Comparison of ENCODE assay signal across 2 cellular contexts in the genomic region with DNA sequence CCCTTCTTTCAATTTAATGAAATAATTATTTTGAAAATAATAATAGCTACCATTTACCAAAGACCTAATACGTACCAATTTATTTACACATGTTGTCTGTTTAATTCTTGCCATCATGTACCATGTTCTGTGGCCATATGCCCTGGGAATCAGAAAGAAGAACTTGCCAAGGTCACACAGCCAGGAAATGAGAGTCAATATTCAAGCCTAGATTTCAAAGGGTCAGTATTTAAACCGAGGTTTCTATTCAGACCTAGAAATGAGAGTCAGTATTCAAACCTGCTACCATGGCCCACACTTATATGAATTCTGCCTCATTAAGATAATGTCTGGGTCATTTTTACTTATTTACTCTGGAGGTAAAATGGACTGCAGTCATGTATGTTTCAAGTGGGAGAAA.
TF ChIP-seq lines count a peak whose summit lies in the region.

No MANE protein-coding gene starts in this region.

TF ChIP-seq in HepG2, 621 proteins besides CTCF, POLR2A, EP300 and RAD21 (continued from another document):
- TF ChIP-seq, protein P1, sequence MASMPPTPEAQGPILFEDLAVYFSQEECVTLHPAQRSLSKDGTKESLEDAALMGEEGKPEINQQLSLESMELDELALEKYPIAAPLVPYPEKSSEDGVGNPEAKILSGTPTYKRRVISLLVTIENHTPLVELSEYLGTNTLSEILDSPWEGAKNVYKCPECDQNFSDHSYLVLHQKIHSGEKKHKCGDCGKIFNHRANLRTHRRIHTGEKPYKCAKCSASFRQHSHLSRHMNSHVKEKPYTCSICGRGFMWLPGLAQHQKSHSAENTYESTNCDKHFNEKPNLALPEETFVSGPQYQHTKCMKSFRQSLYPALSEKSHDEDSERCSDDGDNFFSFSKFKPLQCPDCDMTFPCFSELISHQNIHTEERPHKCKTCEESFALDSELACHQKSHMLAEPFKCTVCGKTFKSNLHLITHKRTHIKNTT (CRISPR knock-in tag; IDR thresholded peaks at IDR 0.05) = no peak

TF ChIP-seq in GM23338, 12 proteins besides CTCF, POLR2A, EP300 and RAD21 (continued from another document):
- TF ChIP-seq, protein P2, sequence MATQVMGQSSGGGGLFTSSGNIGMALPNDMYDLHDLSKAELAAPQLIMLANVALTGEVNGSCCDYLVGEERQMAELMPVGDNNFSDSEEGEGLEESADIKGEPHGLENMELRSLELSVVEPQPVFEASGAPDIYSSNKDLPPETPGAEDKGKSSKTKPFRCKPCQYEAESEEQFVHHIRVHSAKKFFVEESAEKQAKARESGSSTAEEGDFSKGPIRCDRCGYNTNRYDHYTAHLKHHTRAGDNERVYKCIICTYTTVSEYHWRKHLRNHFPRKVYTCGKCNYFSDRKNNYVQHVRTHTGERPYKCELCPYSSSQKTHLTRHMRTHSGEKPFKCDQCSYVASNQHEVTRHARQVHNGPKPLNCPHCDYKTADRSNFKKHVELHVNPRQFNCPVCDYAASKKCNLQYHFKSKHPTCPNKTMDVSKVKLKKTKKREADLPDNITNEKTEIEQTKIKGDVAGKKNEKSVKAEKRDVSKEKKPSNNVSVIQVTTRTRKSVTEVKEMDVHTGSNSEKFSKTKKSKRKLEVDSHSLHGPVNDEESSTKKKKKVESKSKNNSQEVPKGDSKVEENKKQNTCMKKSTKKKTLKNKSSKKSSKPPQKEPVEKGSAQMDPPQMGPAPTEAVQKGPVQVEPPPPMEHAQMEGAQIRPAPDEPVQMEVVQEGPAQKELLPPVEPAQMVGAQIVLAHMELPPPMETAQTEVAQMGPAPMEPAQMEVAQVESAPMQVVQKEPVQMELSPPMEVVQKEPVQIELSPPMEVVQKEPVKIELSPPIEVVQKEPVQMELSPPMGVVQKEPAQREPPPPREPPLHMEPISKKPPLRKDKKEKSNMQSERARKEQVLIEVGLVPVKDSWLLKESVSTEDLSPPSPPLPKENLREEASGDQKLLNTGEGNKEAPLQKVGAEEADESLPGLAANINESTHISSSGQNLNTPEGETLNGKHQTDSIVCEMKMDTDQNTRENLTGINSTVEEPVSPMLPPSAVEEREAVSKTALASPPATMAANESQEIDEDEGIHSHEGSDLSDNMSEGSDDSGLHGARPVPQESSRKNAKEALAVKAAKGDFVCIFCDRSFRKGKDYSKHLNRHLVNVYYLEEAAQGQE (IDR thresholded peaks at IDR 0.05; ENCODE audit: unreplicated experiment) = no peak
- TF ChIP-seq JUNB (IDR thresholded peaks at IDR 0.05; ENCODE audit: unreplicated experiment) = no peak
- no peak for TF ChIP-seq ZNF462 (CRISPR knock-in tag; IDR thresholded peaks at IDR 0.05)
- no peak for TF ChIP-seq ETS1 (IDR thresholded peaks at IDR 0.05)
- no peak for TF ChIP-seq EZH2phosphoT487 (IDR thresholded peaks at IDR 0.05; ENCODE audit: unreplicated experiment)
